Comparison of ENCODE assay signal across 8 cellular contexts in genomic region chr9:125700791-125701190, GRCh38. TPM values are rescaled to one million over a fixed set of nuclear protein-coding genes. Genes with fewer than 3 reads are reported as not detected.
A peak's percentile ranks its signal among the peaks of the same experiment; 100 is the strongest.
DNase-seq lines count a peak whose midpoint lies in the region; ATAC-seq and TF ChIP-seq lines count a peak whose summit lies in the region.

No MANE protein-coding gene starts in this region.

- no TSS peak for BruUV-seq in Calu3 (replicated peaks; lab: Mats Ljungman, UMichigan)

- H3K9me3 Mint-ChIP-seq in effector memory CD8-positive, alpha-beta T cell: no peaks in the 10 kb centered on the region
- H3K9me3 Mint-ChIP-seq in Calu3 (ENCODE audit: low read depth, unreplicated experiment): no peaks in the 10 kb centered on the region
- no peaks in the 10 kb centered on the region for H3K9me3 Mint-ChIP-seq in osteocyte (ENCODE audit: unreplicated experiment)
- no peaks in the 10 kb centered on the region for H3K9me3 Mint-ChIP-seq in type B pancreatic cell

- intact Hi-C loops in Calu3 (cut with micrococcal nuclease; ENCODE audit: unreplicated experiment): no loop called here

- H3K27ac Mint-ChIP-seq in effector memory CD8-positive, alpha-beta T cell: peak overlapping the region in 1 of 2 donors; percentile 74
- H3K27ac Mint-ChIP-seq in Calu3 (ENCODE audit: unreplicated experiment) (no peak overlapping the region), osteocyte (ENCODE audit: unreplicated experiment) (no peak overlapping the region), type B pancreatic cell (no peak overlapping the region)

- peaks cover 4% of the 10 kb centered on the region for H3K36me3 Mint-ChIP-seq in effector memory CD8-positive, alpha-beta T cell (ENCODE audit: insufficient read depth)
- H3K36me3 Mint-ChIP-seq in Calu3 (ENCODE audit: insufficient read depth, unreplicated experiment) (no peaks in the 10 kb centered on the region), osteocyte (ENCODE audit: unreplicated experiment) (peaks cover 2% of the 10 kb centered on the region), type B pancreatic cell (peaks cover 11% of the 10 kb centered on the region)

- peak; percentile 33 for DNase-seq in GM03348 (ENCODE audit: low spot score)
- no peak for DNase-seq in effector memory CD8-positive, alpha-beta T cell
- no peak for DNase-seq in epidermal melanocyte (ENCODE audit: insufficient read length, low spot score)
- DNase-seq in Calu3: no peak
- DNase-seq in osteocyte (ENCODE audit: extremely low spot score, unreplicated experiment): no peak
- DNase-seq in type B pancreatic cell (ENCODE audit: extremely low spot score, unreplicated experiment): no peak

- CTCF ChIA-PET in Calu3 (lab: Charles Lee): no interaction called here

- ATAC-seq in GM19467 (IDR thresholded peaks at IDR 0.05; ENCODE audit: unreplicated experiment): peak; percentile 83
- ATAC-seq in HG03520 (IDR thresholded peaks at IDR 0.05; ENCODE audit: unreplicated experiment): peak; percentile 79
- peak; percentile 26 for ATAC-seq in effector memory CD8-positive, alpha-beta T cell (replicated peaks)

- no peaks in the 10 kb centered on the region for H3K27me3 Mint-ChIP-seq in effector memory CD8-positive, alpha-beta T cell
- H3K27me3 Mint-ChIP-seq in Calu3 (ENCODE audit: unreplicated experiment): no peaks in the 10 kb centered on the region
- no peaks in the 10 kb centered on the region for H3K27me3 Mint-ChIP-seq in osteocyte (ENCODE audit: unreplicated experiment)
- no peaks in the 10 kb centered on the region for H3K27me3 Mint-ChIP-seq in type B pancreatic cell

- TF ChIP-seq CTCF in Calu3 (IDR thresholded peaks at IDR 0.05; ENCODE audit: unreplicated experiment) (no peak), osteocyte (IDR thresholded peaks at IDR 0.05) (no peak), type B pancreatic cell (conservative IDR thresholded peaks at IDR 0.05) (no peak)

- H3K4me3 Mint-ChIP-seq in effector memory CD8-positive, alpha-beta T cell: peak overlapping the region in 1 of 2 donors; percentile 18
- no peak overlapping the region for H3K4me3 Mint-ChIP-seq in Calu3 (ENCODE audit: low read depth, unreplicated experiment)
- H3K4me3 Mint-ChIP-seq in osteocyte (ENCODE audit: unreplicated experiment): no peak overlapping the region
- no peak overlapping the region for H3K4me3 Mint-ChIP-seq in type B pancreatic cell

- H3K4me1 Mint-ChIP-seq in effector memory CD8-positive, alpha-beta T cell (ENCODE audit: low read depth in 2 of 2): peaks cover 25 to 44% of the 10 kb centered on the region in 2 donors
- peaks cover 7% of the 10 kb centered on the region for H3K4me1 Mint-ChIP-seq in Calu3 (ENCODE audit: low read depth, unreplicated experiment)
- H3K4me1 Mint-ChIP-seq in osteocyte (ENCODE audit: unreplicated experiment): peaks cover 12% of the 10 kb centered on the region
- H3K4me1 Mint-ChIP-seq in type B pancreatic cell (ENCODE audit: unreplicated experiment): peaks cover 17% of the 10 kb centered on the region

RNA-seq across cellular contexts. Expression of gene MAPKAP1, which starts 6.2 kb away (rescaled TPM):
- total RNA-seq in Calu3 (2022) (48.7 and 55.5 TPM in 2 replicates), osteocyte (67.2 and 76.9 TPM in 2 replicates), type B pancreatic cell (ENCODE audit: low replicate concordance) (67.3 and 77.9 TPM in 2 replicates)

RNA-seq across cellular contexts. Expression of gene PBX3, which starts 46.4 kb away (rescaled TPM):
- total RNA-seq in Calu3 (2022) (4.3 and 8.0 TPM in 2 replicates), osteocyte (16.0 and 16.1 TPM in 2 replicates), type B pancreatic cell (ENCODE audit: low replicate concordance) (31.1 and 60.9 TPM in 2 replicates)

Comparison
In these comparisons a context has a peak if more than half of its experiments do, and no peak if none do; other contexts are left out.
1. ATAC-seq: peak in every context shown above with its lines; median percentile 83 in GM19467; 79 in HG03520; 26 in effector memory CD8-positive, alpha-beta T cell.